In genomic region chr4:184344435-184344834, GRCh38 we compare ENCODE assay signal across 8 cellular contexts.
DNase-seq lines count a peak whose midpoint lies in the region; ATAC-seq, FAIRE-seq and TF ChIP-seq lines count a peak whose summit lies in the region.

No MANE protein-coding gene starts in this region.

- H4K20me1 ChIP-seq in OCI-LY1 (ENCODE audit: insufficient read depth, low read length) (no peaks in the 10 kb centered on the region), H1 (replicated peaks in 1 of 2; ENCODE audit: control insufficient read depth in 1 of 2, insufficient read depth in 2 of 2, low read length in 2 of 2) (no peaks in the 10 kb centered on the region)

- H3K4me3 Mint-ChIP-seq in activated CD8-positive, alpha-beta memory T cell treated with anti-CD3 and anti-CD28 coated beads, Interleukin-2, amount 10 ng/mL, durations not matched to agents 7 days and 5 days, result peak overlapping the region; percentile 80
- peak overlapping the region; percentile 78 to 88 for H3K4me3 Mint-ChIP-seq in stimulated activated naive B cell treated with anti-CD40 and anti-IgM and Interleukin-4, amounts not matched to agents 10 μg/mL and 1 μg/mL and 100 μg/mL, for 72 hours

- no peak overlapping the region for H2BK5ac ChIP-seq in H1 (ENCODE audit: low read depth, low read length)

- no peaks in the 10 kb centered on the region for H3K27me3 ChIP-seq in OCI-LY1 (ENCODE audit: insufficient read depth, low read length)
- no peaks in the 10 kb centered on the region; a peak in 1 of 7 replicates for H3K27me3 ChIP-seq in H1 (replicated peaks in 1 of 4; ENCODE audit: control insufficient read depth in 3 of 4, extremely low read depth in 1 of 4, insufficient read depth in 3 of 4, low read length in 3 of 4)

- CTCF ChIA-PET in activated CD8-positive, alpha-beta memory T cell treated with anti-CD3 and anti-CD28 coated beads, Interleukin-2, amount 10 ng/mL, durations not matched to agents 7 days and 5 days (lab: Charles Lee), result interaction anchor here (1.0 to 2.1 kb wide), 3 partner anchors 8 to 80 kb away, joined by 3 to 7 read pairs (median 5); no protein-coding TSS in a partner anchor
- CTCF ChIA-PET in H1 (lab: Charles Lee; ENCODE audit: partially characterized antibody), result interaction anchor here (0.9 kb wide), 1 partner anchor 80 kb away, joined by 3 read pairs; no protein-coding TSS in a partner anchor

- no peak overlapping the region for H4K5ac ChIP-seq in H1 (ENCODE audit: insufficient read length, low read depth, low read length)

- H3K79me1 ChIP-seq in H1 (ENCODE audit: low read depth, low read length), result no peaks in the 10 kb centered on the region

- POLR2A ChIA-PET in H1 (lab: Charles Lee; ENCODE audit: partially characterized antibody), result interaction anchor here (1.1 kb wide), 1 partner anchor 12 kb away, joined by 3 read pairs; no protein-coding TSS in a partner anchor

- H3K27ac ChIP-seq in OCI-LY1 (ENCODE audit: low read depth, low read length, poor library complexity, severe bottlenecking) (peak overlapping the region; percentile 85), H1 (ENCODE audit: low read depth, low read length) (no peak overlapping the region)

- TF ChIP-seq CTCF in OCI-LY1 (IDR thresholded peaks at IDR 0.05; ENCODE audit: low read length) (no peak), H1 (IDR thresholded peaks at IDR 0.05; ENCODE audit: control extremely low read depth in 1 of 3, insufficient read depth in 1 of 3, low read depth in 1 of 3, low read length in 3 of 3) (no peak)

- H2BK12ac ChIP-seq in H1 (ENCODE audit: low read depth, low read length), result no peak overlapping the region

- H3K23me2 ChIP-seq in H1 (ENCODE audit: low read depth, low read length), result peaks cover 6% of the 10 kb centered on the region

- H3K56ac ChIP-seq in H1 (replicated peaks; ENCODE audit: insufficient read length, low read depth, low read length), result no peak overlapping the region

- no peak overlapping the region for H3K4ac ChIP-seq in H1 (replicated peaks; ENCODE audit: insufficient read length, low read depth, low read length)

- H3K9me3 ChIP-seq in OCI-LY1 (ENCODE audit: low read length) (no peaks in the 10 kb centered on the region), H1 (ENCODE audit: insufficient read depth in 2 of 2, low read depth in 1 of 2, low read length in 1 of 2) (no peaks in the 10 kb centered on the region)

- H2BK20ac ChIP-seq in H1 (ENCODE audit: low read length), result no peak overlapping the region

- TF ChIP-seq RAD21 in H1 (IDR thresholded peaks at IDR 0.05 in 1 of 2, conservative IDR thresholded peaks at IDR 0.05 in 1 of 2; ENCODE audit: low read depth in 2 of 2, low read length in 2 of 2), result no peak

- H3K4me3 ChIP-seq in OCI-LY1 (ENCODE audit: low read depth, low read length, poor library complexity, severe bottlenecking), result peak overlapping the region; percentile 56
- no peak overlapping the region for H3K4me3 ChIP-seq in H1 (ENCODE audit: extremely low read depth in 1 of 4, insufficient read depth in 2 of 4, low read depth in 3 of 4, low read length in 4 of 4)

- no peaks in the 10 kb centered on the region for H3K9me3 Mint-ChIP-seq in activated CD8-positive, alpha-beta memory T cell treated with anti-CD3 and anti-CD28 coated beads, Interleukin-2, amount 10 ng/mL, durations not matched to agents 7 days and 5 days (ENCODE audit: low read depth)
- H3K9me3 Mint-ChIP-seq in stimulated activated naive B cell treated with anti-CD40 and anti-IgM and Interleukin-4, amounts not matched to agents 10 μg/mL and 1 μg/mL and 100 μg/mL, for 72 hours, result no peaks in the 10 kb centered on the region

- no peak for DNase-seq in activated CD8-positive, alpha-beta memory T cell treated with anti-CD3 and anti-CD28 coated beads, Interleukin-2, amount 10 ng/mL, durations not matched to agents 7 days and 5 days
- DNase-seq in activated CD8-positive, alpha-beta memory T cell treated with anti-CD3 and anti-CD28 coated beads, Interleukin-2, amount 50 U/mL, for 4 hours, result no peak
- DNase-seq in H1 (ENCODE audit: low read depth in 1 of 2, low spot score in 2 of 2) (no peak), 8988T (no peak), NCI-H2196 (lab: John Stamatoyannopoulos, UW; ENCODE audit: unreplicated experiment) (no peak)
- DNase-seq in stimulated activated naive B cell treated with anti-CD40 and anti-IgM and Interleukin-4, amounts not matched to agents 10 μg/mL and 1 μg/mL and 100 μg/mL, for 72 hours, result no peak
- DNase-seq in effector CD8-positive, alpha-beta T cell (lab: John Stamatoyannopoulos, UW), result no peak

- FAIRE-seq in H1 (lab: Jason Lieb, UNC), result no peak

- no peak overlapping the region for H2AK5ac ChIP-seq in H1 (ENCODE audit: low read depth, low read length)

- H3K27ac Mint-ChIP-seq in activated CD8-positive, alpha-beta memory T cell treated with anti-CD3 and anti-CD28 coated beads, Interleukin-2, amount 10 ng/mL, durations not matched to agents 7 days and 5 days, result no peak overlapping the region
- peak overlapping the region; percentile 95 for H3K27ac Mint-ChIP-seq in stimulated activated naive B cell treated with anti-CD40 and anti-IgM and Interleukin-4, amounts not matched to agents 10 μg/mL and 1 μg/mL and 100 μg/mL, for 72 hours

- no peak overlapping the region for H3K18ac ChIP-seq in H1 (ENCODE audit: extremely low read depth, low read length)

- no peak overlapping the region for H2BK15ac ChIP-seq in H1 (ENCODE audit: low read length)

- H3K9ac ChIP-seq in OCI-LY1 (ENCODE audit: low read length) (peak overlapping the region; percentile 64), H1 (replicated peaks in 1 of 4; ENCODE audit: extremely low read depth in 1 of 4, low read depth in 3 of 4, low read length in 3 of 4) (no peak overlapping the region)

- H3K79me2 ChIP-seq in OCI-LY1 (ENCODE audit: insufficient read depth, low read length) (no peaks in the 10 kb centered on the region), H1 (ENCODE audit: control insufficient read depth in 1 of 2, insufficient read depth in 2 of 2, low read length in 2 of 2) (no peaks in the 10 kb centered on the region)

- no peaks in the 10 kb centered on the region for H3K27me3 Mint-ChIP-seq in activated CD8-positive, alpha-beta memory T cell treated with anti-CD3 and anti-CD28 coated beads, Interleukin-2, amount 10 ng/mL, durations not matched to agents 7 days and 5 days
- H3K27me3 Mint-ChIP-seq in stimulated activated naive B cell treated with anti-CD40 and anti-IgM and Interleukin-4, amounts not matched to agents 10 μg/mL and 1 μg/mL and 100 μg/mL, for 72 hours, result no peaks in the 10 kb centered on the region

- H2BK120ac ChIP-seq in H1 (replicated peaks; ENCODE audit: low read depth, low read length), result no peak overlapping the region

- no peak overlapping the region for H4K91ac ChIP-seq in H1 (replicated peaks; ENCODE audit: insufficient read length, low read length)

- H3K36me3 Mint-ChIP-seq in activated CD8-positive, alpha-beta memory T cell treated with anti-CD3 and anti-CD28 coated beads, Interleukin-2, amount 10 ng/mL, durations not matched to agents 7 days and 5 days, result peaks cover under 1% of the 10 kb centered on the region
- H3K36me3 Mint-ChIP-seq in stimulated activated naive B cell treated with anti-CD40 and anti-IgM and Interleukin-4, amounts not matched to agents 10 μg/mL and 1 μg/mL and 100 μg/mL, for 72 hours, result no peaks in the 10 kb centered on the region

- H4K8ac ChIP-seq in H1 (ENCODE audit: extremely low read depth, insufficient read depth, low read length), result no peak overlapping the region

- peaks cover 78% of the 10 kb centered on the region for H3K4me1 ChIP-seq in OCI-LY1 (ENCODE audit: insufficient read depth, low read length, severe bottlenecking)
- peaks cover 9 to 22% (median 19%) of the 10 kb centered on the region in 4 experiments for H3K4me1 ChIP-seq in H1 (replicated peaks in 1 of 4; ENCODE audit: control insufficient read depth in 3 of 4, insufficient read depth in 4 of 4, low read length in 3 of 4)

- TF ChIP-seq EP300 in H1 (IDR thresholded peaks at IDR 0.05; ENCODE audit: borderline replicate concordance in 1 of 2, low read depth in 2 of 2, low read length in 2 of 2), result no peak

- no peak overlapping the region for H3K14ac ChIP-seq in H1 (ENCODE audit: insufficient read length)

- H2AFZ ChIP-seq in OCI-LY1 (ENCODE audit: low read length) (no peak overlapping the region), H1 (ENCODE audit: low read length) (0 out of 2 replicates have a peak overlapping the region, but pooled peaks have one; percentile 17)

- peaks cover 17% of the 10 kb centered on the region for H3K4me1 Mint-ChIP-seq in activated CD8-positive, alpha-beta memory T cell treated with anti-CD3 and anti-CD28 coated beads, Interleukin-2, amount 10 ng/mL, durations not matched to agents 7 days and 5 days
- H3K4me1 Mint-ChIP-seq in stimulated activated naive B cell treated with anti-CD40 and anti-IgM and Interleukin-4, amounts not matched to agents 10 μg/mL and 1 μg/mL and 100 μg/mL, for 72 hours, result peaks cover 68 to 91% of the 10 kb centered on the region in 2 donors

- WGBS in H1 (ENCODE audit: extremely low coverage in 1 of 2, insufficient coverage in 1 of 2, insufficient read length in 1 of 2, insufficient replicate concordance in 2 of 2, low coverage in 1 of 2, low lambda C conversion rate in 2 of 2, missing lambda C conversion rate in 1 of 2), 2 experiments, result 83% methylated on average over 4 of the region's 4 CpGs; no CpG with 5 or more reads in 1 of the 2 experiments

- ATAC-seq in activated CD8-positive, alpha-beta memory T cell treated with anti-CD3 and anti-CD28 coated beads, Interleukin-2, amount 10 ng/mL, durations not matched to agents 7 days and 5 days, result no peak
- peak in 1 of 2 donors; percentile 21 for ATAC-seq in stimulated activated naive B cell treated with anti-CD40 and anti-IgM and Interleukin-4, amounts not matched to agents 10 μg/mL and 1 μg/mL and 100 μg/mL, for 72 hours (replicated peaks)

- TF ChIP-seq POLR2A in H1 (IDR thresholded peaks at IDR 0.05; ENCODE audit: control extremely low read depth in 1 of 2, low read depth in 2 of 2, low read length in 2 of 2), result no peak

- H3K9me2 ChIP-seq in OCI-LY1 (ENCODE audit: low read depth, low read length), result no peaks in the 10 kb centered on the region

- H3K36me3 ChIP-seq in OCI-LY1 (ENCODE audit: insufficient read depth, low read length) (no peaks in the 10 kb centered on the region), H1 (ENCODE audit: control insufficient read depth in 2 of 4, insufficient read depth in 4 of 4, low read length in 3 of 4) (no peaks in the 10 kb centered on the region)

- H3F3A ChIP-seq in OCI-LY1 (ENCODE audit: insufficient read depth, low read length), result no peaks in the 10 kb centered on the region

- H3K4me2 ChIP-seq in OCI-LY1 (ENCODE audit: low read length), result peak overlapping the region; percentile 93
- H3K4me2 ChIP-seq in H1 (ENCODE audit: insufficient read depth in 1 of 2, low read depth in 2 of 2, low read length in 2 of 2), result peak overlapping the region in 1 of 2 experiments; percentile 83; a peak in 1 of 4 replicates

- no peak overlapping the region for H3K23ac ChIP-seq in H1 (ENCODE audit: insufficient read length)

TF ChIP-seq in H1, 55 proteins besides CTCF, POLR2A, EP300 and RAD21 (continues in another document):
- TF ChIP-seq RNF2 (IDR thresholded peaks at IDR 0.05; ENCODE audit: borderline replicate concordance, low read depth, low read length, missing control alignments, poor library complexity, severe bottlenecking) (no peak), POU5F1 (IDR thresholded peaks at IDR 0.05; ENCODE audit: low read depth, low read length) (no peak), CEBPB (IDR thresholded peaks at IDR 0.05; ENCODE audit: low read depth, low read length) (no peak), EZH2 (IDR thresholded peaks at IDR 0.05; ENCODE audit: low read depth, low read length, severe bottlenecking) (no peak)
